ENCODE assay signal across 18 cellular contexts in the genomic region with DNA sequence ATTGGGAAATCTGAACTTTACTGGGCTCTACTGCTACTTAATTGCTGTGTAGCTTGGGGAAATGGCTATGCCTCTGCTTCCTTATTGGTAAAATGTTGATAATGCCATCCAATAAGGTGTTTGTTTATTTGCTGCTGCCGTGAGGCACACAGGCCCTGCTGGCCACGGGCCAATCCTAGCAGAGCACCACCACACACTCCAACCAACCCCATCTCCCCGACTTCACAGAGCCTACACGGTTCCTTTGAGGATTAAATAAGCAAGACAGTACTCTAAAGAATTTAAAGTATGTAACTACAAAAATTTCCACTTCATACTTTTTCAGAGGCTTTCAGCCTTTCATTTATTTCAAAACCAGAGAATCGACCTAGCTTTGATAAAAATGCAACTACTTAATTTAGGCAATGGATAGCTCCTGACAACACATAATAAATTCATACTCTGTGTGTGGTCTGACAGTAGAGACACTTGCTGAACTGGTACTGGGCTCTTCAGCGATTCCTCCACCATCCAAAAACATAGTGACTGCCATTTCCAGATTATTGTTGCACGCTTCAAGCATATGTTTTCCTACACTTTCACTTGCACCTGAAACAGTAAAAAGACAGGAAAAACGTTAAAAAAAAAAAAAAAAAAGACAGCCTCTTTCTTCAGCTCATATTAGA. TPM values are rescaled to one million over a fixed set of nuclear protein-coding genes. Genes with fewer than 3 reads are reported as not detected.
A peak's percentile ranks its signal among the peaks of the same experiment; 100 is the strongest.
DNase-seq lines count a peak whose midpoint lies in the region; ATAC-seq and TF ChIP-seq lines count a peak whose summit lies in the region.
"Had no signal": no experiment of that assay in that cellular context is flagged by ENCODE, and none has a peak within 500 bp of the region (broad histone marks: within the 10 kb centered on the region; RNA-seq: fewer than 3 reads in every experiment).

No MANE protein-coding gene starts in this region.

- H3K4me3 Mint-ChIP-seq in naive thymus-derived CD8-positive, alpha-beta T cell = no peak overlapping the region
- H3K4me3 Mint-ChIP-seq: stimulated activated effector memory CD8-positive, alpha-beta T cell treated with anti-CD3 and anti-CD28 coated beads, Interleukin-12 subunit alpha, Interleukin-12 subunit beta, amount 100 ng/mL, for 72 hours had no signal

- H3K27me3 Mint-ChIP-seq in naive thymus-derived CD8-positive, alpha-beta T cell = no peaks in the 10 kb centered on the region

- H3K36me3 ChIP-seq in WERI-Rb-1 = no peaks in the 10 kb centered on the region

- peaks cover 13 to 30% (median 26%) of the 10 kb centered on the region in 4 donors for H3K4me1 Mint-ChIP-seq in naive thymus-derived CD8-positive, alpha-beta T cell

- peaks cover 10 to 50% (median 12%) of the 10 kb centered on the region in 3 donors for H3K36me3 Mint-ChIP-seq in naive thymus-derived CD8-positive, alpha-beta T cell

- TF ChIP-seq CTCF in omental fat pad (IDR thresholded peaks at IDR 0.05) = no peak
- no peak for TF ChIP-seq CTCF in WERI-Rb-1 (IDR thresholded peaks at IDR 0.05; ENCODE audit: low read depth, low read length)

- peak; percentile 86 for ATAC-seq in omental fat pad (ENCODE audit: low FRiP score)
- ATAC-seq in naive thymus-derived CD8-positive, alpha-beta T cell = no peak
- ATAC-seq in HG03378 (IDR thresholded peaks at IDR 0.05; ENCODE audit: unreplicated experiment) = no peak
- ATAC-seq: left lung; stimulated activated effector memory CD8-positive, alpha-beta T cell treated with anti-CD3 and anti-CD28 coated beads, Interleukin-12 subunit alpha, Interleukin-12 subunit beta, amount 100 ng/mL, for 72 hours had no signal

- peak overlapping the region in 1 of 10 donors; percentile 52 for H3K27ac Mint-ChIP-seq in naive thymus-derived CD8-positive, alpha-beta T cell
- H3K27ac Mint-ChIP-seq: activated T-helper 2 cell treated with anti-CD3 and anti-CD28 coated beads, Interferon-gamma antibody, Interleukin-2, Interleukin-4, amounts not matched to agents 10 μg/mL and 5 μg/mL and 100 μg/mL, durations not matched to agents 14 hours and 24 hours and 36 hours; stimulated activated effector memory CD8-positive, alpha-beta T cell treated with anti-CD3 and anti-CD28 coated beads, Interleukin-12 subunit alpha, Interleukin-12 subunit beta, amount 100 ng/mL, for 72 hours had no signal

- intact Hi-C loops in head of caudate nucleus (cut with DNase I) = no loop called here

- no peak for TF ChIP-seq EP300 in Ishikawa (IDR thresholded peaks at IDR 0.05; ENCODE audit: borderline replicate concordance)

- H3K27ac ChIP-seq in WERI-Rb-1 = no peak overlapping the region
- H3K27ac ChIP-seq: left lung had no signal

- peak; percentile 33 for DNase-seq in Caki2 (ENCODE audit: low read depth)
- peak; percentile 47 for DNase-seq in dedifferentiated amniotic fluid mesenchymal stem cell (ENCODE audit: extremely low spot score)
- no peak for DNase-seq in omental fat pad (ENCODE audit: low spot score)
- DNase-seq in naive thymus-derived CD8-positive, alpha-beta T cell = no peak
- DNase-seq in WERI-Rb-1 = no peak
- no peak for DNase-seq in head of caudate nucleus
- DNase-seq: activated CD4-positive, alpha-beta T cell treated with anti-CD3 and anti-CD28 coated beads for 1 hour; cerebellar nuclear complex; foreskin melanocyte; left lung; NCI-H526; occipital lobe; SHP77 treated with DMSO at 0.1 percent for 48 hours; stimulated activated CD4-positive, alpha-beta T cell treated with anti-CD3 and anti-CD28 coated beads, Interleukin-1b, Interleukin-23, amount 100 ng/mL, for 48 hours had no signal

- POLR2A ChIA-PET in naive thymus-derived CD8-positive, alpha-beta T cell (lab: Charles Lee) = interaction anchor here (0.6 to 0.7 kb wide), 4 partner anchors 8 to 71 kb away, joined by 3 to 5 read pairs (median 4); no protein-coding TSS in a partner anchor

- no peaks in the 10 kb centered on the region for H3K27me3 ChIP-seq in WERI-Rb-1 (ENCODE audit: insufficient read depth, low read depth, severe bottlenecking)
- H3K27me3 ChIP-seq: left lung had no signal

- peaks cover 0 to 11% (median 4%) of the 10 kb centered on the region in 9 donors for H3K9me3 Mint-ChIP-seq in naive thymus-derived CD8-positive, alpha-beta T cell

- TF ChIP-seq RAD21 in Ishikawa (IDR thresholded peaks at IDR 0.05; ENCODE audit: low read depth) = no peak

- H3K4me3 ChIP-seq in WERI-Rb-1 (ENCODE audit: low read depth, low read length) = no peak overlapping the region
- H3K4me3 ChIP-seq: left lung had no signal

- H3K9me3 ChIP-seq in WERI-Rb-1 (ENCODE audit: severe bottlenecking) = no peaks in the 10 kb centered on the region
- H3K9me3 ChIP-seq: left lung had no signal

- in situ Hi-C loops in Caki2 (cut with HindIII; ENCODE audit: low pct_unique_long_range_greater_than_20kb, low sequenced_read_pairs) = no loop called here

TF ChIP-seq in Ishikawa, 13 proteins besides CTCF, POLR2A, EP300 and RAD21:
- TF ChIP-seq NFIC (IDR thresholded peaks at IDR 0.05) (peak; percentile 47; the same call in 1 of the 2 replicates), EGR1 (IDR thresholded peaks at IDR 0.05) (no peak)
TF ChIP-seq in Ishikawa: peak in this region for 1.

RNA-seq across cellular contexts. Expression of gene UBXN7, which starts 25.3 kb away (rescaled TPM):
- total RNA-seq in Caki2 (2014; rRNA removed; shearing (Covaris generic); ENCODE audit: low replicate concordance) = 9.9 and 12.1 TPM in 2 replicates
- 10 to 100 TPM; 11.2 to 22.7 (median 13.1) TPM for total RNA-seq in omental fat pad
- total RNA-seq in naive thymus-derived CD8-positive, alpha-beta T cell = 10 to 100 TPM; 77.0 to 88.4 TPM
- polyA plus RNA-seq in naive thymus-derived CD8-positive, alpha-beta T cell = 10 to 100 TPM; 27.3 to 29.6 (median 28.5) TPM

Comparison
In these comparisons a context has a peak if more than half of its experiments do, and no peak if none do; other contexts are left out.
1. DNase-seq: peak in Caki2 (single experiment) and dedifferentiated amniotic fluid mesenchymal stem cell (single experiment); none in omental fat pad (single experiment), naive thymus-derived CD8-positive, alpha-beta T cell (0 of 10), WERI-Rb-1 (single experiment) and head of caudate nucleus (0 of 42).